ENCODE assay signal across 10 cellular contexts in the genomic region with DNA sequence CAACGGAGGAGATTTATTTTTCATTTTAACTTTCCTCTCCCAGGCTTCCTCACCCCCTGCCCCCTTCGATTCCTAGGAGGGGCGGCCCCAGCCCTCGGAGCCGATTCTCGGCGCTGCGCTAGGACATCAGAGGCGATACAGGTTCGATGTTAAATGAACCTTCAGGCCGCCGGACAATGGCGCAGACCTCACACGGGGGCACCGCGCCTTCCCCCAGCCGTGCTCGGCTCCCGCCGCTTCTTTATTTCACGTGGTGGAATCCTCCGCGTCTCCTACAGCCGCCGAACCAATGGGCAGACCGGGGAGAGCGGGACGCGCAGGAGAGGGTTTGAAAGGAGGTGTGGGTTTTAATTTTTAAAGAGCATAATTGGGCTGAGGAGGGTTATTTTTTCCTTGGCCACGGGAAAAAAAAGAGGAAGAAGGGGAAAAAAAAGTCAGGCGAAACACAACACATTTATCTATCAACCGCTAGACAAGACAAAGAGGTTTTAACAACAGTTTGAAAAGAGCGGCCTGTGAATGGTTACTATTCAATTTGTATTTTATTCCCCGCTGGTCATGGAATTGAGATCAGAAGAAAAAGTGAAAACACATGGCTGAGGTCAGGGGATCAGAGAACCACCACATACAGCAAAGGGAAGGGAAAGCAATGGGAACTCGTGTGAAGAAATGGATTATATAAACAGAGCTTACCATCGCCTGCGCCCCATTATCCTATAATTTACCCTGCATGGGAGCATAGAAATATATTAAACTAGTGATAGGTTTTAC.
A peak's percentile ranks its signal among the peaks of the same experiment; 100 is the strongest.
DNase-seq lines count a peak whose midpoint lies in the region; ATAC-seq and TF ChIP-seq lines count a peak whose summit lies in the region.
"Had no signal": no experiment of that assay in that cellular context is flagged by ENCODE, and none has a peak within 500 bp of the region (broad histone marks: within the 10 kb centered on the region; RNA-seq: fewer than 3 reads in every experiment).

No MANE protein-coding gene starts in this region.

- intact Hi-C loops in HCT116 (cut with micrococcal nuclease): no loop called here
- intact Hi-C loops in dendritic cell treated with granulocyte-macrophage colony-stimulating factor and Interleukin-4, amounts not matched to agents 40 ng/mL and 50 ng/mL, for 4 days (cut with micrococcal nuclease): loop anchor here (10.0 kb wide), 1 partner anchor 145 kb away; a partner anchor contains a TSS

- H3K79me2 ChIP-seq in HCT116 (ENCODE audit: insufficient read depth, low read length): no peaks in the 10 kb centered on the region

- no TSS peak for BruUV-seq in HCT116 (replicated peaks; lab: Mats Ljungman, UMichigan)

- H3K27me3 Mint-ChIP-seq in CD8-positive, alpha-beta memory T cell: peaks cover 82 to 87% of the 10 kb centered on the region in 2 donors
- peaks cover 95% of the 10 kb centered on the region for H3K27me3 Mint-ChIP-seq in dendritic cell treated with granulocyte-macrophage colony-stimulating factor and Interleukin-4, amounts not matched to agents 40 ng/mL and 50 ng/mL, for 4 days
- H3K27me3 Mint-ChIP-seq in nephron progenitor cell (ENCODE audit: low read depth, poor library complexity): peaks cover 95% of the 10 kb centered on the region

- ATAC-seq in HCT116 (no peak), GM18868 (IDR thresholded peaks at IDR 0.05; ENCODE audit: unreplicated experiment) (no peak)

- no peaks in the 10 kb centered on the region for H3K4me1 ChIP-seq in CD8-positive, alpha-beta memory T cell (ENCODE audit: insufficient read depth, low read length)
- H3K4me1 ChIP-seq in HCT116 (ENCODE audit: control insufficient read depth in 1 of 2, insufficient read depth in 2 of 2, low read length in 2 of 2): peaks cover 0 to 14% of the 10 kb centered on the region in 2 experiments; a peak in 1 of 4 replicates
- H3K4me1 ChIP-seq: Caco-2 had no signal

- peaks cover 76% of the 10 kb centered on the region for H3K27me3 ChIP-seq in CD8-positive, alpha-beta memory T cell (ENCODE audit: insufficient read depth, low read length, poor library complexity, severe bottlenecking)
- H3K27me3 ChIP-seq in HCT116 (ENCODE audit: insufficient read depth, low read length): no peaks in the 10 kb centered on the region

- peak overlapping the region in 2 of 8 donors; percentile 9 to 76 for H3K27ac Mint-ChIP-seq in CD8-positive, alpha-beta memory T cell
- no peak overlapping the region for H3K27ac Mint-ChIP-seq in dendritic cell treated with granulocyte-macrophage colony-stimulating factor and Interleukin-4, amounts not matched to agents 40 ng/mL and 50 ng/mL, for 4 days
- H3K27ac Mint-ChIP-seq in nephron progenitor cell: no peak overlapping the region

- no peaks in the 10 kb centered on the region for H3K36me3 ChIP-seq in CD8-positive, alpha-beta memory T cell (ENCODE audit: insufficient read depth, low read length)
- H3K36me3 ChIP-seq in HCT116 (ENCODE audit: control insufficient read depth in 1 of 2, insufficient read depth in 2 of 2, low read length in 2 of 2): no peaks in the 10 kb centered on the region

- no peak overlapping the region for H3K4me3 ChIP-seq in CD8-positive, alpha-beta memory T cell (ENCODE audit: low read length)
- H3K4me3 ChIP-seq in HCT116 (replicated peaks in 1 of 2; ENCODE audit: low read depth in 1 of 2, low read length in 2 of 2): no peak overlapping the region; a peak in 1 of 4 replicates

- POLR2A ChIA-PET in CD8-positive, alpha-beta memory T cell (lab: Charles Lee): no interaction called here
- POLR2A ChIA-PET in HCT116 (lab: Charles Lee): no interaction called here

- H2AFZ ChIP-seq in HCT116 (ENCODE audit: low read depth, low read length, poor library complexity, severe bottlenecking): no peak overlapping the region

- CTCF ChIA-PET in CD8-positive, alpha-beta memory T cell (lab: Charles Lee): interaction anchor here (2.6 kb wide), 1 partner anchor 152 kb away, joined by 7 read pairs; no protein-coding TSS in a partner anchor
- CTCF ChIA-PET in HCT116 (lab: Charles Lee): interaction anchor here (0.9 kb wide), 1 partner anchor 152 kb away, joined by 3 read pairs; no protein-coding TSS in a partner anchor

- H3K9me3 ChIP-seq in CD8-positive, alpha-beta memory T cell (ENCODE audit: low read length): no peaks in the 10 kb centered on the region
- no peaks in the 10 kb centered on the region for H3K9me3 ChIP-seq in HCT116 (ENCODE audit: control insufficient read depth in 1 of 2, insufficient read depth in 1 of 2, low read depth in 1 of 2, low read length in 2 of 2)
- H3K9me3 ChIP-seq: Caco-2 had no signal

- no peak overlapping the region for H3K9ac ChIP-seq in HCT116 (ENCODE audit: low read length)

- no peak for TF ChIP-seq RAD21 in HCT116 (IDR thresholded peaks at IDR 0.05; ENCODE audit: low read depth)

- TF ChIP-seq CTCF in HCT116 (IDR thresholded peaks at IDR 0.05 in 2 of 3, conservative IDR thresholded peaks at IDR 0.05 in 1 of 3; ENCODE audit: borderline replicate concordance in 1 of 3, insufficient read depth in 1 of 3, low read depth in 2 of 3, low read length in 2 of 3) (no peak), nephron progenitor cell (IDR thresholded peaks at IDR 0.05) (no peak)

- TF ChIP-seq POLR2A in HCT116 (IDR thresholded peaks at IDR 0.05; ENCODE audit: borderline replicate concordance, extremely low read depth, insufficient read depth, insufficient read length): no peak

- peak overlapping the region in 4 of 7 donors; percentile 9 to 67 (median 12) for H3K4me3 Mint-ChIP-seq in CD8-positive, alpha-beta memory T cell
- peak overlapping the region; percentile 56 for H3K4me3 Mint-ChIP-seq in dendritic cell treated with granulocyte-macrophage colony-stimulating factor and Interleukin-4, amounts not matched to agents 40 ng/mL and 50 ng/mL, for 4 days
- peak overlapping the region; percentile 75 for H3K4me3 Mint-ChIP-seq in nephron progenitor cell

- no peaks in the 10 kb centered on the region for H4K20me1 ChIP-seq in HCT116 (ENCODE audit: insufficient read depth)

- DNase-seq in CD8-positive, alpha-beta memory T cell: no peak
- DNase-seq in HCT116 (ENCODE audit: low read depth, low spot score) (no peak), nephron progenitor cell (peak; percentile 40), mesenteric fat pad (ENCODE audit: low spot score) (no peak), NCI-H82 (lab: John Stamatoyannopoulos, UW) (no peak), NCI-H2196 treated with DMSO at 0.1 percent for 48 hours (lab: John Stamatoyannopoulos, UW; ENCODE audit: unreplicated experiment) (no peak)
- DNase-seq: NCI-H1417 had no signal

- H3K36me3 Mint-ChIP-seq in CD8-positive, alpha-beta memory T cell: no peaks in the 10 kb centered on the region
- H3K36me3 Mint-ChIP-seq in dendritic cell treated with granulocyte-macrophage colony-stimulating factor and Interleukin-4, amounts not matched to agents 40 ng/mL and 50 ng/mL, for 4 days (ENCODE audit: low read depth): no peaks in the 10 kb centered on the region
- no peaks in the 10 kb centered on the region for H3K36me3 Mint-ChIP-seq in nephron progenitor cell (ENCODE audit: low read depth)

- peaks cover 0 to 11% (median 4%) of the 10 kb centered on the region in 5 donors for H3K9me3 Mint-ChIP-seq in CD8-positive, alpha-beta memory T cell
- no peaks in the 10 kb centered on the region for H3K9me3 Mint-ChIP-seq in dendritic cell treated with granulocyte-macrophage colony-stimulating factor and Interleukin-4, amounts not matched to agents 40 ng/mL and 50 ng/mL, for 4 days
- H3K9me3 Mint-ChIP-seq in nephron progenitor cell: no peaks in the 10 kb centered on the region

- peaks cover 23 to 31% (median 25%) of the 10 kb centered on the region in 3 donors for H3K4me1 Mint-ChIP-seq in CD8-positive, alpha-beta memory T cell
- H3K4me1 Mint-ChIP-seq in dendritic cell treated with granulocyte-macrophage colony-stimulating factor and Interleukin-4, amounts not matched to agents 40 ng/mL and 50 ng/mL, for 4 days (ENCODE audit: low read depth): peaks cover 12% of the 10 kb centered on the region
- peaks cover 58% of the 10 kb centered on the region for H3K4me1 Mint-ChIP-seq in nephron progenitor cell

- no peak overlapping the region for H3K27ac ChIP-seq in CD8-positive, alpha-beta memory T cell (ENCODE audit: low read depth, low read length)
- no peak overlapping the region for H3K27ac ChIP-seq in HCT116 (ENCODE audit: low read depth, low read length)

- peak overlapping the region; percentile 74 for H3K4me2 ChIP-seq in HCT116 (ENCODE audit: low read length)

- no peaks in the 10 kb centered on the region for H3K9me2 ChIP-seq in HCT116 (ENCODE audit: insufficient read depth)

- RAD21 ChIA-PET in HCT116 (lab: Charles Lee; ENCODE audit: low non-redundant PET in 1 of 2, low total read pairs in 2 of 2, uncharacterized antibody in 2 of 2, unreplicated experiment in 2 of 2): no interaction called here

TF ChIP-seq in HCT116, 20 proteins besides CTCF, POLR2A, EP300 and RAD21:
- no peak for TF ChIP-seq ELF1 (IDR thresholded peaks at IDR 0.05; ENCODE audit: borderline replicate concordance, low read depth)

Comparison
In these comparisons a context has a peak if more than half of its experiments do, and no peak if none do; other contexts are left out.
1. H3K4me3 Mint-ChIP-seq: peak in every context shown above with its lines; median percentile 75 in nephron progenitor cell; 56 in dendritic cell treated with granulocyte-macrophage colony-stimulating factor and Interleukin-4, amounts not matched to agents 40 ng/mL and 50 ng/mL, for 4 days; 12 in CD8-positive, alpha-beta memory T cell.